19 cellular contexts compared by ENCODE assay signal in genomic region chr5:127231118-127231517, GRCh38. TPM values are rescaled to one million over a fixed set of nuclear protein-coding genes. Genes with fewer than 3 reads are reported as not detected.
"Had no signal": no experiment of that assay in that cellular context is flagged by ENCODE, and none has a peak within 500 bp of the region (broad histone marks: within the 10 kb centered on the region; RNA-seq: fewer than 3 reads in every experiment).

No MANE protein-coding gene starts in this region.

- H3K4me3 Mint-ChIP-seq: stimulated activated memory B cell treated with anti-CD40 and anti-IgM and Interleukin-4, amounts not matched to agents 10 μg/mL and 1 μg/mL and 100 μg/mL, for 72 hours; T-helper 2 cell treated with Interferon-gamma antibody and Interleukin-4, amounts not matched to agents 5 μg/mL and 100 μg/mL, for 36 hours had no signal

- H3K36me3 ChIP-seq: cardiac muscle cell, gastrocnemius medialis, heart right ventricle, left ventricle myocardium inferior, spleen, tibial artery had no signal

- H3K27ac Mint-ChIP-seq: activated CD4-positive, alpha-beta memory T cell treated with anti-CD3 and anti-CD28 coated beads for 36 hours; stimulated activated memory B cell treated with anti-CD40 and anti-IgM and Interleukin-4, amounts not matched to agents 10 μg/mL and 1 μg/mL and 100 μg/mL, for 72 hours; T-helper 2 cell treated with Interferon-gamma antibody and Interleukin-4, amounts not matched to agents 5 μg/mL and 100 μg/mL, for 36 hours had no signal

- H3K27me3 Mint-ChIP-seq: activated CD4-positive, alpha-beta memory T cell treated with anti-CD3 and anti-CD28 coated beads for 36 hours; stimulated activated memory B cell treated with anti-CD40 and anti-IgM and Interleukin-4, amounts not matched to agents 10 μg/mL and 1 μg/mL and 100 μg/mL, for 72 hours had no signal

- DNase-seq: activated CD4-positive, alpha-beta memory T cell treated with anti-CD3 and anti-CD28 coated beads for 36 hours; activated CD4-positive, CD25-positive, alpha-beta regulatory T cell treated with anti-CD3 and anti-CD28 coated beads, Interleukin-2, amount 50 U/mL, for 72 hours; activated CD8-positive, alpha-beta memory T cell treated with anti-CD3 and anti-CD28 coated beads, Interleukin-2, amount 50 U/mL, for 48 hours; activated effector memory CD4-positive, alpha-beta T cell treated with anti-CD3 and anti-CD28 coated beads, Interleukin-2, amount 50 U/mL, for 16 hours; cortex of kidney; effector CD8-positive, alpha-beta T cell; gastrocnemius medialis; heart right ventricle; left ventricle myocardium inferior; mesenchymal stem cell; psoas muscle; spleen; stimulated activated CD4-positive, alpha-beta T cell treated with anti-CD3 and anti-CD28 coated beads, Interleukin-1b, Interleukin-23, amount 100 ng/mL, for 48 hours; tibial artery had no signal

- H3K4me3 ChIP-seq: cardiac muscle cell, gastrocnemius medialis, heart right ventricle, left ventricle myocardium inferior, psoas muscle, spleen, tibial artery had no signal

- H3K27ac ChIP-seq: cardiac muscle cell, epithelial cell of prostate, gastrocnemius medialis, heart right ventricle, left ventricle myocardium inferior, psoas muscle, spleen, tibial artery had no signal

- H3K27me3 ChIP-seq: gastrocnemius medialis, heart right ventricle, spleen, tibial artery had no signal

- ATAC-seq: gastrocnemius medialis; heart right ventricle; psoas muscle; sciatic nerve; stimulated activated memory B cell treated with anti-CD40 and anti-IgM and Interleukin-4, amounts not matched to agents 10 μg/mL and 1 μg/mL and 100 μg/mL, for 72 hours had no signal

- H3K9me3 ChIP-seq: gastrocnemius medialis, heart right ventricle, left ventricle myocardium inferior, psoas muscle, spleen, tibial artery had no signal

- H3K9me3 Mint-ChIP-seq: stimulated activated memory B cell treated with anti-CD40 and anti-IgM and Interleukin-4, amounts not matched to agents 10 μg/mL and 1 μg/mL and 100 μg/mL, for 72 hours; T-helper 2 cell treated with Interferon-gamma antibody and Interleukin-4, amounts not matched to agents 5 μg/mL and 100 μg/mL, for 36 hours had no signal

RNA-seq across cellular contexts. Expression of gene MEGF10, which starts 59.5 kb away (rescaled TPM):
- total RNA-seq: activated CD4-positive, alpha-beta memory T cell treated with anti-CD3 and anti-CD28 coated beads for 36 hours had no signal
